In the genomic region with DNA sequence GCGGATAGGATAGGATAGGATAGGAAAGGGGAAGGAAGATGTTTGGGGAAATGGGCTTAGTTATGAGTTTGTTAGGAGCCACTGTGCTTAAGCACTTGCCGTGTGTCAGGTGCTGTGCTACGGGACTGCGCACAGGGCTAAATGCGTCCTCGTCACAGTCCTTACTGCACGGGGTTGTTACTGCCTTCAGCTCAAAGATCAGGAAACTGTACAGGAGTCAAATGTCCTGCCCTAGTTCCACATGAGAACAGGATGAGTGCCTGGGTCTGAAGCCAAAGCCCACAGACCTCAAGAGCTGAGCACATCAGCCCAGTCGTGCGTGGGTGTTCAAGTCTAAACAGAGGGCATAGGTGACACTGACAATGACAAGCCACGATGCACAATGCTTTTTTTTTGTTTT, we compare ENCODE assay signal across 19 cellular contexts. TPM values are rescaled to one million over a fixed set of nuclear protein-coding genes. Genes with fewer than 3 reads are reported as not detected.
DNase-seq lines count a peak whose midpoint lies in the region; ATAC-seq and TF ChIP-seq lines count a peak whose summit lies in the region.
"Had no signal": no experiment of that assay in that cellular context is flagged by ENCODE, and none has a peak within 500 bp of the region (broad histone marks: within the 10 kb centered on the region; RNA-seq: fewer than 3 reads in every experiment).

No MANE protein-coding gene starts in this region.

- CTCF ChIA-PET in activated CD8-positive, alpha-beta T cell treated with anti-CD3 and anti-CD28 coated beads for 36 hours (lab: Charles Lee): no interaction called here
- CTCF ChIA-PET in activated CD8-positive, alpha-beta T cell treated with anti-CD3 and anti-CD28 coated beads, Interleukin-2, amount 10 ng/mL, durations not matched to agents 7 days and 5 days (lab: Charles Lee): interaction anchor here (1.0 kb wide), 1 partner anchor 70 kb away, joined by 3 read pairs; no protein-coding TSS in a partner anchor

- intact Hi-C loops in activated CD8-positive, alpha-beta T cell treated with anti-CD3 and anti-CD28 coated beads for 36 hours (cut with micrococcal nuclease): no loop called here
- intact Hi-C loops in dendritic cell treated with granulocyte-macrophage colony-stimulating factor and Interleukin-4, amounts not matched to agents 40 ng/mL and 50 ng/mL, for 4 days (cut with micrococcal nuclease): loop anchor here (5.0 kb wide), 2 partner anchors 37 to 63 kb away; no protein-coding TSS in a partner anchor
- intact Hi-C loops in sciatic nerve (cut with DNase I): no loop called here

- peak overlapping the region in 1 of 5 donors; percentile 21 for H3K9ac ChIP-seq in subcutaneous abdominal adipose tissue (ENCODE audit: low read length in 5 of 5)

- H3K4me1 Mint-ChIP-seq in activated CD8-positive, alpha-beta T cell treated with anti-CD3 and anti-CD28 coated beads for 36 hours (ENCODE audit: low read depth): peaks cover 21% of the 10 kb centered on the region
- peaks cover 13% of the 10 kb centered on the region for H3K4me1 Mint-ChIP-seq in activated CD8-positive, alpha-beta T cell treated with anti-CD3 and anti-CD28 coated beads, Interleukin-2, amount 10 ng/mL, durations not matched to agents 7 days and 5 days (ENCODE audit: low read depth)
- peaks cover 87% of the 10 kb centered on the region for H3K4me1 Mint-ChIP-seq in dendritic cell treated with granulocyte-macrophage colony-stimulating factor and Interleukin-4, amounts not matched to agents 40 ng/mL and 50 ng/mL, for 4 days (ENCODE audit: low read depth)
- H3K4me1 Mint-ChIP-seq in osteocyte (ENCODE audit: unreplicated experiment): peaks cover 49% of the 10 kb centered on the region

- peak; percentile 41 for ATAC-seq in activated CD8-positive, alpha-beta T cell treated with anti-CD3 and anti-CD28 coated beads for 36 hours
- no peak for ATAC-seq in activated CD8-positive, alpha-beta T cell treated with anti-CD3 and anti-CD28 coated beads, Interleukin-2, amount 10 ng/mL, durations not matched to agents 7 days and 5 days
- ATAC-seq in left lobe of liver (peak; percentile 41), sciatic nerve (no peak)
- ATAC-seq: HCT116 had no signal

- H3K4me3 ChIP-seq in subcutaneous abdominal adipose tissue (ENCODE audit: low read depth in 1 of 5, low read length in 5 of 5): peak overlapping the region in 2 of 5 donors; percentile 25 to 27
- H3K4me3 ChIP-seq: ovary, vagina had no signal

- no peak for TF ChIP-seq CTCF in activated CD8-positive, alpha-beta T cell treated with anti-CD3 and anti-CD28 coated beads for 36 hours (IDR thresholded peaks at IDR 0.05)
- TF ChIP-seq CTCF in osteocyte (IDR thresholded peaks at IDR 0.05): no peak

- no peaks in the 10 kb centered on the region for H3K27me3 Mint-ChIP-seq in activated CD8-positive, alpha-beta T cell treated with anti-CD3 and anti-CD28 coated beads for 36 hours
- no peaks in the 10 kb centered on the region for H3K27me3 Mint-ChIP-seq in activated CD8-positive, alpha-beta T cell treated with anti-CD3 and anti-CD28 coated beads, Interleukin-2, amount 10 ng/mL, durations not matched to agents 7 days and 5 days (ENCODE audit: low read depth)
- no peaks in the 10 kb centered on the region for H3K27me3 Mint-ChIP-seq in dendritic cell treated with granulocyte-macrophage colony-stimulating factor and Interleukin-4, amounts not matched to agents 40 ng/mL and 50 ng/mL, for 4 days
- H3K27me3 Mint-ChIP-seq in osteocyte (ENCODE audit: unreplicated experiment): no peaks in the 10 kb centered on the region
- H3K27me3 Mint-ChIP-seq: activated naive CD8-positive, alpha-beta T cell had no signal

- peaks cover 9 to 92% (median 83%) of the 10 kb centered on the region in 5 donors for H3K4me1 ChIP-seq in subcutaneous abdominal adipose tissue (ENCODE audit: control insufficient read depth in 5 of 5, insufficient read depth in 5 of 5, low read length in 5 of 5)

- H3K36me3 ChIP-seq in subcutaneous abdominal adipose tissue (ENCODE audit: control insufficient read depth in 5 of 5, insufficient read depth in 5 of 5, low read length in 5 of 5): peaks cover 0 to 2% (median 0%) of the 10 kb centered on the region in 5 donors
- H3K36me3 ChIP-seq: ovary, vagina had no signal

- no peaks in the 10 kb centered on the region for H3K9me3 ChIP-seq in subcutaneous abdominal adipose tissue (ENCODE audit: control insufficient read depth in 5 of 5, low read length in 5 of 5)
- H3K9me3 ChIP-seq: ovary, vagina had no signal

- no peak overlapping the region for H3K4me3 Mint-ChIP-seq in activated CD8-positive, alpha-beta T cell treated with anti-CD3 and anti-CD28 coated beads for 36 hours
- no peak overlapping the region for H3K4me3 Mint-ChIP-seq in activated CD8-positive, alpha-beta T cell treated with anti-CD3 and anti-CD28 coated beads, Interleukin-2, amount 10 ng/mL, durations not matched to agents 7 days and 5 days
- H3K4me3 Mint-ChIP-seq in dendritic cell treated with granulocyte-macrophage colony-stimulating factor and Interleukin-4, amounts not matched to agents 40 ng/mL and 50 ng/mL, for 4 days: no peak overlapping the region
- no peak overlapping the region for H3K4me3 Mint-ChIP-seq in osteocyte (ENCODE audit: unreplicated experiment)
- H3K4me3 Mint-ChIP-seq: activated naive CD8-positive, alpha-beta T cell had no signal

- DNase-seq in activated CD8-positive, alpha-beta T cell treated with anti-CD3 and anti-CD28 coated beads for 36 hours: peak; percentile 42
- DNase-seq in activated CD8-positive, alpha-beta T cell treated with anti-CD3 and anti-CD28 coated beads, Interleukin-2, amount 10 ng/mL, durations not matched to agents 7 days and 5 days: no peak
- DNase-seq in left lobe of liver (ENCODE audit: low spot score): peak; percentile 83
- no peak for DNase-seq in sciatic nerve (ENCODE audit: low spot score)
- DNase-seq in activated CD4-positive, alpha-beta T cell treated with anti-CD3 and anti-CD28 coated beads for 4 hours: no peak
- no peak for DNase-seq in osteocyte (ENCODE audit: extremely low spot score, unreplicated experiment)
- DNase-seq: 8988T; activated CD4-positive, CD25-positive, alpha-beta regulatory T cell treated with anti-CD3 and anti-CD28 coated beads, Interleukin-2, amount 50 U/mL, for 72 hours; Calu3; EL; NCI-H146; NCI-H69; ovary; SW 1271 had no signal

- no peak overlapping the region for H3K27ac Mint-ChIP-seq in activated CD8-positive, alpha-beta T cell treated with anti-CD3 and anti-CD28 coated beads for 36 hours
- no peak overlapping the region for H3K27ac Mint-ChIP-seq in activated CD8-positive, alpha-beta T cell treated with anti-CD3 and anti-CD28 coated beads, Interleukin-2, amount 10 ng/mL, durations not matched to agents 7 days and 5 days
- H3K27ac Mint-ChIP-seq in dendritic cell treated with granulocyte-macrophage colony-stimulating factor and Interleukin-4, amounts not matched to agents 40 ng/mL and 50 ng/mL, for 4 days: peak overlapping the region; percentile 57
- H3K27ac Mint-ChIP-seq in osteocyte (ENCODE audit: unreplicated experiment): no peak overlapping the region
- H3K27ac Mint-ChIP-seq: activated naive CD8-positive, alpha-beta T cell had no signal

- no peaks in the 10 kb centered on the region for H3K36me3 Mint-ChIP-seq in activated CD8-positive, alpha-beta T cell treated with anti-CD3 and anti-CD28 coated beads for 36 hours (ENCODE audit: low read depth)
- H3K36me3 Mint-ChIP-seq in activated CD8-positive, alpha-beta T cell treated with anti-CD3 and anti-CD28 coated beads, Interleukin-2, amount 10 ng/mL, durations not matched to agents 7 days and 5 days (ENCODE audit: low read depth): no peaks in the 10 kb centered on the region
- H3K36me3 Mint-ChIP-seq in dendritic cell treated with granulocyte-macrophage colony-stimulating factor and Interleukin-4, amounts not matched to agents 40 ng/mL and 50 ng/mL, for 4 days (ENCODE audit: low read depth): no peaks in the 10 kb centered on the region
- peaks cover 2% of the 10 kb centered on the region for H3K36me3 Mint-ChIP-seq in osteocyte (ENCODE audit: unreplicated experiment)

- peak overlapping the region; percentile 95 for H3K27ac ChIP-seq in subcutaneous abdominal adipose tissue (ENCODE audit: low read depth, low read length)
- H3K27ac ChIP-seq: ovary, vagina had no signal

- no peaks in the 10 kb centered on the region for H3K27me3 ChIP-seq in subcutaneous abdominal adipose tissue (ENCODE audit: control insufficient read depth in 5 of 5, insufficient read depth in 4 of 5, low read length in 5 of 5)
- H3K27me3 ChIP-seq: ovary, vagina had no signal

- no peaks in the 10 kb centered on the region for H3K9me3 Mint-ChIP-seq in activated CD8-positive, alpha-beta T cell treated with anti-CD3 and anti-CD28 coated beads for 36 hours
- H3K9me3 Mint-ChIP-seq in activated CD8-positive, alpha-beta T cell treated with anti-CD3 and anti-CD28 coated beads, Interleukin-2, amount 10 ng/mL, durations not matched to agents 7 days and 5 days (ENCODE audit: insufficient read depth): no peaks in the 10 kb centered on the region
- H3K9me3 Mint-ChIP-seq in dendritic cell treated with granulocyte-macrophage colony-stimulating factor and Interleukin-4, amounts not matched to agents 40 ng/mL and 50 ng/mL, for 4 days: no peaks in the 10 kb centered on the region
- no peaks in the 10 kb centered on the region for H3K9me3 Mint-ChIP-seq in osteocyte (ENCODE audit: unreplicated experiment)

- POLR2A ChIA-PET in activated CD8-positive, alpha-beta T cell treated with anti-CD3 and anti-CD28 coated beads for 36 hours (lab: Charles Lee): interaction anchor here (1.0 to 1.8 kb wide), 2 partner anchors 14 to 78 kb away, joined by 3 to 4 read pairs; no protein-coding TSS in a partner anchor
- POLR2A ChIA-PET in activated CD8-positive, alpha-beta T cell treated with anti-CD3 and anti-CD28 coated beads, Interleukin-2, amount 10 ng/mL, durations not matched to agents 7 days and 5 days (lab: Charles Lee): no interaction called here

RNA-seq across cellular contexts. Expression of gene ACSL1, which starts 15.0 kb away (rescaled TPM):
- total RNA-seq in activated CD8-positive, alpha-beta T cell treated with anti-CD3 and anti-CD28 coated beads for 36 hours: 10 to 100 TPM; 12.8 to 13.1 TPM
- 1 to 10 TPM; 7.5 to 8.7 TPM for total RNA-seq in activated CD8-positive, alpha-beta T cell treated with anti-CD3 and anti-CD28 coated beads, Interleukin-2, amount 10 ng/mL, durations not matched to agents 7 days and 5 days
- total RNA-seq in left lobe of liver (818 TPM), sciatic nerve (145 TPM), osteocyte (28.6 and 29.3 TPM in 2 replicates)

Comparison
In these comparisons a context has a peak if more than half of its experiments do, and no peak if none do; other contexts are left out.
1. ATAC-seq: peak in activated CD8-positive, alpha-beta T cell treated with anti-CD3 and anti-CD28 coated beads for 36 hours (single experiment) and left lobe of liver (single experiment); none in activated CD8-positive, alpha-beta T cell treated with anti-CD3 and anti-CD28 coated beads, Interleukin-2, amount 10 ng/mL, durations not matched to agents 7 days and 5 days (single experiment) and sciatic nerve (single experiment).
2. DNase-seq: peak in activated CD8-positive, alpha-beta T cell treated with anti-CD3 and anti-CD28 coated beads for 36 hours (single experiment) and left lobe of liver (single experiment); none in activated CD8-positive, alpha-beta T cell treated with anti-CD3 and anti-CD28 coated beads, Interleukin-2, amount 10 ng/mL, durations not matched to agents 7 days and 5 days (single experiment), sciatic nerve (single experiment), activated CD4-positive, alpha-beta T cell treated with anti-CD3 and anti-CD28 coated beads for 4 hours (0 of 2) and osteocyte (single experiment).